ENCODE assay signal across 8 cellular contexts in the genomic region with DNA sequence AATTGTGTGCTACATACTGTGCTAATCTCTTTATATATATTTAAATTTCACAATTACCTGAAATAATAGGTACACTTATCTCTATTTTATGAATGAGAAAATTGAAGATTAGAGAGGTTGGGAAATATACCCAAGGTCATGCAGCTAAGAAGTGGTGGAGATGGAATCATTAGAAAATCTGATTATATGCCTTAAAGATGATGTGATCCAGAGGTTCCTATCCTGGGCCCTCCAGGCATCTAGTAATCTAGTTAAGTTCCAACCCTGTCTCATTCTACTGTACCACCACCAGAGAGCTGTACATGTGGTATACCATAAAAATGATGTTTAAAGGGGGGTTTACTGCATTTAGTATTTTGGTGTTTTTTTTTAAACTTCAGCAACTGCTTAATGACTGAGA. TPM values are rescaled to one million over a fixed set of nuclear protein-coding genes. Genes with fewer than 3 reads are reported as not detected.
"Had no signal": no experiment of that assay in that cellular context is flagged by ENCODE, and none has a peak within 500 bp of the region (broad histone marks: within the 10 kb centered on the region; RNA-seq: fewer than 3 reads in every experiment).

No MANE protein-coding gene starts in this region.

- H3K4me1 ChIP-seq: HAP-1 had no signal

- H3K36me3 ChIP-seq: HAP-1 had no signal

- H2AFZ ChIP-seq: GM23248 had no signal

- H3K9me3 ChIP-seq: HAP-1 had no signal

- H3K27ac ChIP-seq: GM23248, HL-60 had no signal

- H3K9ac ChIP-seq: GM23248 had no signal

- H3K4me3 ChIP-seq: GM23248, HAP-1 had no signal

- DNase-seq: GM23248, GOT3, H7, HFFc6 had no signal

RNA-seq across cellular contexts. Expression of a gene that starts 40.7 kb away (rescaled TPM):
- polyA plus RNA-seq: GM23248, HepG2, IgD-negative memory B cell had no signal
